Comparison of ENCODE assay signal across 17 cellular contexts in genomic region chr12:3820122-3820521, GRCh38. TPM values are rescaled to one million over a fixed set of nuclear protein-coding genes. Genes with fewer than 3 reads are reported as not detected.
DNase-seq lines count a peak whose midpoint lies in the region; ATAC-seq, FAIRE-seq and TF ChIP-seq lines count a peak whose summit lies in the region.
"Had no signal": no experiment of that assay in that cellular context is flagged by ENCODE, and none has a peak within 500 bp of the region (broad histone marks: within the 10 kb centered on the region; RNA-seq: fewer than 3 reads in every experiment).

No MANE protein-coding gene starts in this region.

- peak; percentile 56 for DNase-seq in ACHN
- DNase-seq in GM12891 (ENCODE audit: insufficient read length, low spot score): no peak
- peak; percentile 30 for DNase-seq in astrocyte (ENCODE audit: low read depth)
- peak; percentile 58 for DNase-seq in iris pigment epithelial cell (ENCODE audit: low read depth)
- no peak for DNase-seq in C1 segment of cervical spinal cord (lab: John Stamatoyannopoulos, UW)
- no peak for DNase-seq in KG1 (lab: John Stamatoyannopoulos, UW)
- DNase-seq in NCI-H2029 treated with DMSO at 0.1 percent for 48 hours (lab: John Stamatoyannopoulos, UW): no peak
- DNase-seq: cortex of kidney; H9; immature natural killer cell; NCI-H1417; NCI-H524; RPMI8226; stimulated activated CD4-positive, alpha-beta T cell treated with anti-CD3 and anti-CD28 coated beads, Interleukin-2, amount 100 ng/mL, for 48 hours had no signal

- H3K9ac ChIP-seq in astrocyte (ENCODE audit: low read length): no peak overlapping the region
- H3K9ac ChIP-seq: BLaER1 treated with 17β-estradiol and CSF1 and Interleukin-3, amounts not matched to agents 10 nM and 100 nM had no signal

- no peaks in the 10 kb centered on the region for H3K27me3 ChIP-seq in astrocyte (ENCODE audit: insufficient read depth, low read length)
- H3K27me3 ChIP-seq: BLaER1 treated with 17β-estradiol and CSF1 and Interleukin-3, amounts not matched to agents 10 nM and 100 nM had no signal

- peaks cover 8% of the 10 kb centered on the region for H3K36me3 Mint-ChIP-seq in astrocyte (ENCODE audit: low read depth, unreplicated experiment)

- no peaks in the 10 kb centered on the region for H3K79me2 ChIP-seq in astrocyte (ENCODE audit: insufficient read depth, low read length)

- no peaks in the 10 kb centered on the region for H3K9me3 ChIP-seq in astrocyte (ENCODE audit: insufficient read depth, low read depth, low read length)

- H4K20me1 ChIP-seq in astrocyte (ENCODE audit: insufficient read depth, low read length): no peaks in the 10 kb centered on the region
- H4K20me1 ChIP-seq: BLaER1 treated with 17β-estradiol and CSF1 and Interleukin-3, amounts not matched to agents 10 nM and 100 nM had no signal

- no peaks in the 10 kb centered on the region for H3K9me3 Mint-ChIP-seq in astrocyte (ENCODE audit: unreplicated experiment)
- H3K9me3 Mint-ChIP-seq: immature natural killer cell had no signal

- no peaks in the 10 kb centered on the region for H3K4me1 ChIP-seq in astrocyte (ENCODE audit: insufficient read depth, low read length)

- TF ChIP-seq CTCF in astrocyte (IDR thresholded peaks at IDR 0.05; ENCODE audit: insufficient read depth, low read depth, low read length): no peak

- ATAC-seq in HG03342 (IDR thresholded peaks at IDR 0.05; ENCODE audit: unreplicated experiment): no peak

- H3K27ac Mint-ChIP-seq in astrocyte (ENCODE audit: unreplicated experiment): no peak overlapping the region
- H3K27ac Mint-ChIP-seq: immature natural killer cell had no signal

- no peak overlapping the region for H3K4me3 ChIP-seq in astrocyte (ENCODE audit: insufficient read depth, low read depth, low read length)
- H3K4me3 ChIP-seq: BLaER1 treated with 17β-estradiol and CSF1 and Interleukin-3, amounts not matched to agents 10 nM and 100 nM had no signal

- in situ Hi-C loops in ACHN (cut with HindIII; ENCODE audit: low pct_ligation_motif_present, low pct_unique_long_range_greater_than_20kb, low sequenced_read_pairs): loop anchor here (25.0 kb wide), 2 partner anchors 508 to 683 kb away; no protein-coding TSS in a partner anchor

- no peak overlapping the region for H2AFZ ChIP-seq in astrocyte (ENCODE audit: low read depth, low read length)

- no peak overlapping the region for H3K27ac ChIP-seq in astrocyte (ENCODE audit: low read depth, low read length)
- H3K27ac ChIP-seq: BLaER1 treated with 17β-estradiol and CSF1 and Interleukin-3, amounts not matched to agents 10 nM and 100 nM had no signal

- H3K4me1 Mint-ChIP-seq in astrocyte (ENCODE audit: low read depth, unreplicated experiment): peaks cover 3% of the 10 kb centered on the region
- H3K4me1 Mint-ChIP-seq: immature natural killer cell had no signal

- no peaks in the 10 kb centered on the region for H3K36me3 ChIP-seq in astrocyte (ENCODE audit: insufficient read depth, low read length)

- H3K4me3 Mint-ChIP-seq in astrocyte (ENCODE audit: unreplicated experiment): no peak overlapping the region
- H3K4me3 Mint-ChIP-seq: H9, immature natural killer cell had no signal

- no peaks in the 10 kb centered on the region for H3K27me3 Mint-ChIP-seq in astrocyte (ENCODE audit: low read depth, unreplicated experiment)

- no peak for TF ChIP-seq POLR2A in GM12891 (IDR thresholded peaks at IDR 0.05; ENCODE audit: low read depth, low read length)

- FAIRE-seq in GM12891 (lab: Jason Lieb, UNC) (peak; percentile 13), astrocyte (lab: Jason Lieb, UNC) (no peak)
- FAIRE-seq: GM18507 had no signal

- H3K4me2 ChIP-seq in astrocyte (ENCODE audit: low read length): no peak overlapping the region
- H3K4me2 ChIP-seq: BLaER1 treated with 17β-estradiol and CSF1 and Interleukin-3, amounts not matched to agents 10 nM and 100 nM had no signal

TF ChIP-seq in GM12891, 5 proteins besides CTCF, POLR2A, EP300 and RAD21:
- no peak for TF ChIP-seq PAX5 (IDR thresholded peaks at IDR 0.05; ENCODE audit: insufficient read depth, low read length, severe bottlenecking)
- no peak for TF ChIP-seq POU2F2 (IDR thresholded peaks at IDR 0.05; ENCODE audit: low read depth, low read length)
- no peak for TF ChIP-seq TAF1 (IDR thresholded peaks at IDR 0.05; ENCODE audit: low read depth, low read length)
- TF ChIP-seq SPI1 (IDR thresholded peaks at IDR 0.05; ENCODE audit: low read depth, low read length): no peak
- no peak for TF ChIP-seq POLR2AphosphoS5 (IDR thresholded peaks at IDR 0.05; ENCODE audit: low read depth, low read length)

RNA-seq across cellular contexts. Expression of gene PARP11, which starts 53.1 kb away (rescaled TPM):
- polyA plus RNA-seq in GM12891 (2012; ENCODE audit: low read depth, missing spikeins): 3.9 TPM
- 10.4 and 11.8 TPM in 2 replicates for total RNA-seq in astrocyte

Comparison
In these comparisons a context has a peak if more than half of its experiments do, and no peak if none do; other contexts are left out.
1. DNase-seq: peak in ACHN (single experiment), astrocyte (single experiment) and iris pigment epithelial cell (single experiment); none in GM12891 (single experiment), C1 segment of cervical spinal cord (0 of 14), KG1 (single experiment) and NCI-H2029 treated with DMSO at 0.1 percent for 48 hours (single experiment).